In genomic region chr16:75433732-75434413, GRCh38 we compare ENCODE assay signal across 8 cellular contexts. TPM values are rescaled to one million over a fixed set of nuclear protein-coding genes. Genes with fewer than 3 reads are reported as not detected.
DNase-seq lines count a peak whose midpoint lies in the region; ATAC-seq and TF ChIP-seq lines count a peak whose summit lies in the region.

No MANE protein-coding gene starts in this region.

- POLR2A ChIA-PET in HCT116 (lab: Charles Lee): interaction anchor here (0.5 kb wide), 1 partner anchor 300 kb away, joined by 3 read pairs; no protein-coding TSS in a partner anchor

- H3K4me1 ChIP-seq in HCT116 (ENCODE audit: control insufficient read depth in 1 of 2, insufficient read depth in 2 of 2, low read length in 2 of 2) (peaks cover 0 to 20% of the 10 kb centered on the region in 2 experiments; a peak in 3 of 4 replicates), Loucy (ENCODE audit: insufficient read depth, low read length, poor library complexity, severe bottlenecking) (peaks cover 8% of the 10 kb centered on the region)

- peak overlapping the region; percentile 53 to 79 for H3K4me3 ChIP-seq in HCT116 (replicated peaks in 1 of 2; ENCODE audit: low read depth in 1 of 2, low read length in 2 of 2)
- peak overlapping the region; percentile 81 for H3K4me3 ChIP-seq in Loucy (ENCODE audit: low read length, poor library complexity, severe bottlenecking)
- H3K4me3 ChIP-seq in choroid plexus epithelial cell (ENCODE audit: low read depth, low read length): peak overlapping the region; percentile 97

- H3K4me3 Mint-ChIP-seq in stimulated activated effector memory CD8-positive, alpha-beta T cell treated with anti-CD3 and anti-CD28 coated beads, Interleukin-12 subunit alpha, Interleukin-12 subunit beta, amount 100 ng/mL, for 72 hours: peak overlapping the region; percentile 83

- H3K27me3 ChIP-seq in HCT116 (ENCODE audit: insufficient read depth, low read length) (no peaks in the 10 kb centered on the region), Loucy (ENCODE audit: insufficient read depth, low read length, poor library complexity, severe bottlenecking) (no peaks in the 10 kb centered on the region)

- H3K9ac ChIP-seq in HCT116 (ENCODE audit: low read length): peak overlapping the region; percentile 83
- peak overlapping the region; percentile 81 for H3K9ac ChIP-seq in Loucy (ENCODE audit: low read depth, low read length, poor library complexity, severe bottlenecking)

- peak overlapping the region; percentile 67; the same call in 1 of the 2 replicates for H3K27ac ChIP-seq in HCT116 (ENCODE audit: low read depth, low read length)

- DNase-seq in stimulated activated CD4-positive, alpha-beta T cell treated with anti-CD3 and anti-CD28 coated beads, TNF-alpha, amount 100 ng/mL, for 48 hours (ENCODE audit: low read depth in 3 of 3): peak; percentile 9 to 44 (median 36)
- DNase-seq in stimulated activated CD4-positive, alpha-beta T cell treated with anti-CD3 and anti-CD28 coated beads, Interleukin-4, amount 100 ng/mL, for 1 hour: no peak
- DNase-seq in HCT116 (ENCODE audit: low read depth, low spot score) (no peak), SK-MEL-5 (ENCODE audit: low read depth, low spot score) (peak; percentile 84), choroid plexus epithelial cell (ENCODE audit: low read depth) (peak; percentile 98), kidney tubule cell (ENCODE audit: low spot score) (peak; percentile 92)
- peak; percentile 57 to 86 for DNase-seq in stimulated activated effector memory CD8-positive, alpha-beta T cell treated with anti-CD3 and anti-CD28 coated beads, Interleukin-12 subunit alpha, Interleukin-12 subunit beta, amount 100 ng/mL, for 72 hours (ENCODE audit: low spot score in 2 of 2)

- TF ChIP-seq POLR2A in HCT116 (IDR thresholded peaks at IDR 0.05; ENCODE audit: borderline replicate concordance, extremely low read depth, insufficient read depth, insufficient read length): no peak

- no peaks in the 10 kb centered on the region for H3K9me3 Mint-ChIP-seq in stimulated activated effector memory CD8-positive, alpha-beta T cell treated with anti-CD3 and anti-CD28 coated beads, Interleukin-12 subunit alpha, Interleukin-12 subunit beta, amount 100 ng/mL, for 72 hours

- in situ Hi-C loops in SK-MEL-5 (cut with HindIII; ENCODE audit: low pct_unique_long_range_greater_than_20kb, low sequenced_read_pairs): no loop called here

- H3K36me3 ChIP-seq in HCT116 (ENCODE audit: control insufficient read depth in 1 of 2, insufficient read depth in 2 of 2, low read length in 2 of 2) (no peaks in the 10 kb centered on the region), Loucy (ENCODE audit: insufficient read depth, low read length) (no peaks in the 10 kb centered on the region)

- TF ChIP-seq CTCF in HCT116 (IDR thresholded peaks at IDR 0.05 in 2 of 3, conservative IDR thresholded peaks at IDR 0.05 in 1 of 3; ENCODE audit: borderline replicate concordance in 1 of 3, insufficient read depth in 1 of 3, low read depth in 2 of 3, low read length in 2 of 3) (no peak), Loucy (conservative IDR thresholded peaks at IDR 0.05; ENCODE audit: low read length) (no peak), choroid plexus epithelial cell (conservative IDR thresholded peaks at IDR 0.05; ENCODE audit: low read depth, low read length) (no peak)

- H3K36me3 Mint-ChIP-seq in stimulated activated effector memory CD8-positive, alpha-beta T cell treated with anti-CD3 and anti-CD28 coated beads, Interleukin-12 subunit alpha, Interleukin-12 subunit beta, amount 100 ng/mL, for 72 hours: peaks cover 12% of the 10 kb centered on the region

- H3K79me2 ChIP-seq in HCT116 (ENCODE audit: insufficient read depth, low read length): peaks cover 37% of the 10 kb centered on the region
- peaks cover 22% of the 10 kb centered on the region for H3K79me2 ChIP-seq in Loucy (ENCODE audit: insufficient read depth, low read length)

- H3K9me2 ChIP-seq in HCT116 (ENCODE audit: insufficient read depth) (no peaks in the 10 kb centered on the region), Loucy (replicated peaks; ENCODE audit: low read depth, low read length) (no peaks in the 10 kb centered on the region)

- H3K4me2 ChIP-seq in HCT116 (ENCODE audit: low read length) (peak overlapping the region; percentile 95), Loucy (ENCODE audit: low read depth, low read length, poor library complexity, severe bottlenecking) (peak overlapping the region; percentile 74)

- peaks cover 26% of the 10 kb centered on the region for H3K4me1 Mint-ChIP-seq in stimulated activated effector memory CD8-positive, alpha-beta T cell treated with anti-CD3 and anti-CD28 coated beads, Interleukin-12 subunit alpha, Interleukin-12 subunit beta, amount 100 ng/mL, for 72 hours

- CTCF ChIA-PET in HCT116 (lab: Charles Lee): interaction anchor here (1.0 to 1.9 kb wide), 2 partner anchors 31 to 235 kb away, joined by 3 to 4 read pairs; partner anchors contain the start of gene TMEM170A

- TF ChIP-seq RAD21 in HCT116 (IDR thresholded peaks at IDR 0.05; ENCODE audit: low read depth): no peak

- intact Hi-C loops in HCT116 (cut with micrococcal nuclease): no loop called here

- no peaks in the 10 kb centered on the region for H3K9me3 ChIP-seq in HCT116 (ENCODE audit: control insufficient read depth in 1 of 2, insufficient read depth in 1 of 2, low read depth in 1 of 2, low read length in 2 of 2)
- no peaks in the 10 kb centered on the region for H3K9me3 ChIP-seq in Loucy (ENCODE audit: insufficient read depth, low read depth, low read length)

- ATAC-seq in HCT116: peak; percentile 46
- ATAC-seq in stimulated activated effector memory CD8-positive, alpha-beta T cell treated with anti-CD3 and anti-CD28 coated beads, Interleukin-12 subunit alpha, Interleukin-12 subunit beta, amount 100 ng/mL, for 72 hours: peak; percentile 80

- H2AFZ ChIP-seq in HCT116 (ENCODE audit: low read depth, low read length, poor library complexity, severe bottlenecking) (peak overlapping the region; percentile 97), Loucy (ENCODE audit: low read length) (peak overlapping the region; percentile 98)

- H3K27ac Mint-ChIP-seq in stimulated activated effector memory CD8-positive, alpha-beta T cell treated with anti-CD3 and anti-CD28 coated beads, Interleukin-12 subunit alpha, Interleukin-12 subunit beta, amount 100 ng/mL, for 72 hours: peak overlapping the region; percentile 95

- H4K20me1 ChIP-seq in HCT116 (ENCODE audit: insufficient read depth) (0 out of 2 replicates have a peak, but pooled peaks cover 4% of the 10 kb centered on the region), Loucy (ENCODE audit: insufficient read depth, low read length, poor library complexity, severe bottlenecking) (peaks cover 6% of the 10 kb centered on the region)

- BruUV-seq in HCT116 (replicated peaks; lab: Mats Ljungman, UMichigan): no TSS peak

- RAD21 ChIA-PET in HCT116 (lab: Charles Lee; ENCODE audit: low non-redundant PET in 1 of 2, low total read pairs in 2 of 2, uncharacterized antibody in 2 of 2, unreplicated experiment in 2 of 2): no interaction called here

- H3F3A ChIP-seq in Loucy (ENCODE audit: low read depth): no peaks in the 10 kb centered on the region

TF ChIP-seq in HCT116, 20 proteins besides CTCF, POLR2A, EP300 and RAD21:
- TF ChIP-seq ZNF274 (IDR thresholded peaks at IDR 0.05; ENCODE audit: low read depth, low read length) (no peak), YY1 (IDR thresholded peaks at IDR 0.05; ENCODE audit: extremely low read depth, insufficient replicate concordance, low read depth, low read length) (peak; percentile 7), EZH2 (IDR thresholded peaks at IDR 0.05) (no peak), CEBPB (IDR thresholded peaks at IDR 0.05; ENCODE audit: low read depth) (no peak), SP1 (IDR thresholded peaks at IDR 0.05; ENCODE audit: low read depth) (no peak)
- TF ChIP-seq, protein P1, sequence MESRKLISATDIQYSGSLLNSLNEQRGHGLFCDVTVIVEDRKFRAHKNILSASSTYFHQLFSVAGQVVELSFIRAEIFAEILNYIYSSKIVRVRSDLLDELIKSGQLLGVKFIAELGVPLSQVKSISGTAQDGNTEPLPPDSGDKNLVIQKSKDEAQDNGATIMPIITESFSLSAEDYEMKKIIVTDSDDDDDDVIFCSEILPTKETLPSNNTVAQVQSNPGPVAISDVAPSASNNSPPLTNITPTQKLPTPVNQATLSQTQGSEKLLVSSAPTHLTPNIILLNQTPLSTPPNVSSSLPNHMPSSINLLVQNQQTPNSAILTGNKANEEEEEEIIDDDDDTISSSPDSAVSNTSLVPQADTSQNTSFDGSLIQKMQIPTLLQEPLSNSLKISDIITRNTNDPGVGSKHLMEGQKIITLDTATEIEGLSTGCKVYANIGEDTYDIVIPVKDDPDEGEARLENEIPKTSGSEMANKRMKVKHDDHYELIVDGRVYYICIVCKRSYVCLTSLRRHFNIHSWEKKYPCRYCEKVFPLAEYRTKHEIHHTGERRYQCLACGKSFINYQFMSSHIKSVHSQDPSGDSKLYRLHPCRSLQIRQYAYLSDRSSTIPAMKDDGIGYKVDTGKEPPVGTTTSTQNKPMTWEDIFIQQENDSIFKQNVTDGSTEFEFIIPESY (IDR thresholded peaks at IDR 0.05; ENCODE audit: extremely low read depth, insufficient replicate concordance, low read length): no peak

RNA-seq across cellular contexts. Expression of gene CFDP1, which starts 0.6 kb away (rescaled TPM):
- 45.3 TPM for total RNA-seq in HCT116 (2021; ENCODE audit: unreplicated experiment)
- polyA plus RNA-seq in HCT116 (2012): 40.9 and 53.4 TPM in 2 replicates
- total RNA-seq in SK-MEL-5 (2014; rRNA removed; shearing (Covaris generic)): 24.8 and 25.1 TPM in 2 replicates
- polyA plus RNA-seq in SK-MEL-5 (2015; cell fraction: cytosol; rRNA removed): 13.0 and 21.7 TPM in 2 replicates
- polyA plus RNA-seq in SK-MEL-5 (2015; cell fraction: nucleus; rRNA removed): 28.4 and 36.6 TPM in 2 replicates

RNA-seq across cellular contexts. Expression of gene TMEM170A, which starts 30.6 kb away (rescaled TPM):
- 34.5 TPM for total RNA-seq in HCT116 (2021; ENCODE audit: unreplicated experiment)
- 14.8 and 15.4 TPM in 2 replicates for polyA plus RNA-seq in HCT116 (2012)
- total RNA-seq in SK-MEL-5 (2014; rRNA removed; shearing (Covaris generic)): 18.1 and 19.3 TPM in 2 replicates
- 9.5 and 9.6 TPM in 2 replicates for polyA plus RNA-seq in SK-MEL-5 (2015; cell fraction: cytosol; rRNA removed)
- polyA plus RNA-seq in SK-MEL-5 (2015; cell fraction: nucleus; rRNA removed): 15.4 and 24.1 TPM in 2 replicates

Comparison
In these comparisons a context has a peak if more than half of its experiments do, and no peak if none do; other contexts are left out.
1. DNase-seq: peak in stimulated activated CD4-positive, alpha-beta T cell treated with anti-CD3 and anti-CD28 coated beads, TNF-alpha, amount 100 ng/mL, for 48 hours (3 of 3), SK-MEL-5 (single experiment), choroid plexus epithelial cell (single experiment), kidney tubule cell (single experiment) and stimulated activated effector memory CD8-positive, alpha-beta T cell treated with anti-CD3 and anti-CD28 coated beads, Interleukin-12 subunit alpha, Interleukin-12 subunit beta, amount 100 ng/mL, for 72 hours (2 of 2); none in stimulated activated CD4-positive, alpha-beta T cell treated with anti-CD3 and anti-CD28 coated beads, Interleukin-4, amount 100 ng/mL, for 1 hour (single experiment) and HCT116 (single experiment).
2. Peak in every context shown above with its lines, with median percentiles within 50 percentile points of each other: H3K4me3 ChIP-seq.